In genomic region chr1:31371560-31371959, GRCh38 we compare ENCODE assay signal across 14 cellular contexts. TPM values are rescaled to one million over a fixed set of nuclear protein-coding genes. Genes with fewer than 3 reads are reported as not detected.
DNase-seq lines count a peak whose midpoint lies in the region; ATAC-seq and TF ChIP-seq lines count a peak whose summit lies in the region.
"Had no signal": no experiment of that assay in that cellular context is flagged by ENCODE, and none has a peak within 500 bp of the region (broad histone marks: within the 10 kb centered on the region; RNA-seq: fewer than 3 reads in every experiment).

No MANE protein-coding gene starts in this region.

- H3K4me1 ChIP-seq in heart right ventricle (peaks cover 2 to 52% (median 38%) of the 10 kb centered on the region in 9 donors), muscle layer of duodenum (ENCODE audit: control insufficient read depth in 1 of 2, insufficient read depth in 2 of 2, low read length in 2 of 2) (peaks cover 11 to 27% of the 10 kb centered on the region in 2 donors), uterus (peaks cover 6% of the 10 kb centered on the region in 2 donors)

- H3K36me3 ChIP-seq in heart right ventricle (peaks cover 0 to 36% (median 15%) of the 10 kb centered on the region in 9 donors), muscle layer of duodenum (ENCODE audit: control insufficient read depth in 1 of 2, insufficient read depth in 2 of 2, low read length in 2 of 2) (peaks cover 0 to 10% of the 10 kb centered on the region in 2 donors), uterus (no peaks in the 10 kb centered on the region)
- H3K36me3 ChIP-seq: prostate gland had no signal

- intact Hi-C loops in heart right ventricle (cut with DNase I) (no loop called here), Right ventricle myocardium inferior (cut with DNase I) (no loop called here), uterus (cut with DNase I; ENCODE audit: low total_unique reads) (no loop called here)

- H3K4me3 ChIP-seq in heart right ventricle (peak overlapping the region; percentile 38 to 75 (median 56)), fibroblast of the aortic adventitia (ENCODE audit: low read depth, low read length) (peak overlapping the region; percentile 63), muscle layer of duodenum (ENCODE audit: low read depth in 1 of 2, low read length in 2 of 2) (no peak overlapping the region), uterus (peak overlapping the region in 1 of 2 donors; percentile 39)
- H3K4me3 ChIP-seq: GM12878, prostate gland had no signal

- peak overlapping the region; percentile 81 to 99 (median 92) for H3K27ac ChIP-seq in heart right ventricle
- H3K27ac ChIP-seq in muscle layer of duodenum (ENCODE audit: low read length): peak overlapping the region; percentile 18
- H3K27ac ChIP-seq in uterus: peak overlapping the region; percentile 87 to 88

- no peak for TF ChIP-seq POLR2A in uterus (IDR thresholded peaks at IDR 0.05)

- DNase-seq in heart right ventricle (peak in 1 of 2 donors; percentile 38), Right ventricle myocardium inferior (ENCODE audit: missing footprints) (no peak), fibroblast of the aortic adventitia (ENCODE audit: low read depth) (no peak), uterus (no peak), foreskin melanocyte (no peak), occipital lobe (lab: John Stamatoyannopoulos, UW) (no peak)
- DNase-seq: activated gamma-delta T cell, IMR-90, NCI-H1694 treated with DMSO at 0.1 percent for 48 hours, trophoblast cell had no signal

- no peaks in the 10 kb centered on the region for H3K9me3 ChIP-seq in heart right ventricle
- no peaks in the 10 kb centered on the region for H3K9me3 ChIP-seq in muscle layer of duodenum (ENCODE audit: control insufficient read depth in 1 of 2, low read length in 2 of 2)
- no peaks in the 10 kb centered on the region for H3K9me3 ChIP-seq in uterus
- H3K9me3 ChIP-seq: prostate gland had no signal

- WGBS in heart right ventricle, 2 donors: 20 to 41% methylated on average over 6 of the region's 6 CpGs

- peaks cover 0 to 11% (median 0%) of the 10 kb centered on the region in 7 donors for H3K27me3 ChIP-seq in heart right ventricle
- no peaks in the 10 kb centered on the region for H3K27me3 ChIP-seq in muscle layer of duodenum (ENCODE audit: low read depth, low read length)
- H3K27me3 ChIP-seq in uterus: no peaks in the 10 kb centered on the region

- TF ChIP-seq CTCF in heart right ventricle (IDR thresholded peaks at IDR 0.05) (no peak), fibroblast of the aortic adventitia (IDR thresholded peaks at IDR 0.05; ENCODE audit: insufficient read depth, low read length) (no peak), uterus (IDR thresholded peaks at IDR 0.05) (no peak)

- peak in 1 of 8 donors; percentile 0 for ATAC-seq in heart right ventricle
- no peak for ATAC-seq in Right ventricle myocardium inferior
- no peak for ATAC-seq in GM19328 (IDR thresholded peaks at IDR 0.05; ENCODE audit: unreplicated experiment)
- ATAC-seq: GM12878 had no signal

RNA-seq across cellular contexts. Expression of gene FABP3, which starts 1.3 kb away (rescaled TPM):
- 1,000 to 10,000 TPM; 2,977 to 6,049 (median 4,967) TPM for total RNA-seq in heart right ventricle
- 1,000 to 10,000 TPM; 5,936 to 6,968 TPM for polyA plus RNA-seq in heart right ventricle
- total RNA-seq in Right ventricle myocardium inferior: 5,086 TPM
- 44.2 and 60.6 TPM in 2 replicates for total RNA-seq in fibroblast of the aortic adventitia (ENCODE audit: low replicate concordance)
- 10 to 100 TPM in 3 of 4 donors, not detected in 1; 28.2 to 77.6 (median 33.2) TPM for total RNA-seq in uterus
- total RNA-seq in occipital lobe: 93.1 TPM

RNA-seq across cellular contexts. Expression of gene SERINC2, which starts 41.5 kb away (rescaled TPM):
- total RNA-seq in heart right ventricle: 1 to 10 TPM in 7 of 10 donors, under 1 TPM in 3; 0.71 to 7.6 (median 1.6) TPM
- 1 to 10 TPM; 2.6 to 3.9 TPM for polyA plus RNA-seq in heart right ventricle
- total RNA-seq in Right ventricle myocardium inferior: 1.7 TPM
- 5.4 TPM in 1 of 2 replicates, not detected in the other for total RNA-seq in fibroblast of the aortic adventitia (ENCODE audit: low replicate concordance)
- 1 to 10 TPM in 2 of 4 donors, under 1 TPM in 1, not detected in 1; 0.29 to 3.9 (median 1.7) TPM for total RNA-seq in uterus
- total RNA-seq in occipital lobe: 1.7 TPM

Comparison
In these comparisons a context has a peak if more than half of its experiments do, and no peak if none do; other contexts are left out.
1. H3K27ac ChIP-seq: peak in every context shown above with its lines; median percentile 92 in heart right ventricle; 88 in uterus; 18 in muscle layer of duodenum.
2. H3K4me3 ChIP-seq: peak in heart right ventricle (10 of 10) and fibroblast of the aortic adventitia (single experiment); none in muscle layer of duodenum (0 of 2).
3. RNA of gene FABP3, which starts 1.3 kb away (total RNA-seq): 5,086 TPM in Right ventricle myocardium inferior (single experiment) and 2,977 to 6,049 TPM in heart right ventricle; 93.1 TPM in occipital lobe (single experiment), 44.2 to 60.6 TPM in fibroblast of the aortic adventitia and 28.2 to 77.6 TPM in uterus; every median in the first group is over 10 times any median in the second.